In the genomic region with DNA sequence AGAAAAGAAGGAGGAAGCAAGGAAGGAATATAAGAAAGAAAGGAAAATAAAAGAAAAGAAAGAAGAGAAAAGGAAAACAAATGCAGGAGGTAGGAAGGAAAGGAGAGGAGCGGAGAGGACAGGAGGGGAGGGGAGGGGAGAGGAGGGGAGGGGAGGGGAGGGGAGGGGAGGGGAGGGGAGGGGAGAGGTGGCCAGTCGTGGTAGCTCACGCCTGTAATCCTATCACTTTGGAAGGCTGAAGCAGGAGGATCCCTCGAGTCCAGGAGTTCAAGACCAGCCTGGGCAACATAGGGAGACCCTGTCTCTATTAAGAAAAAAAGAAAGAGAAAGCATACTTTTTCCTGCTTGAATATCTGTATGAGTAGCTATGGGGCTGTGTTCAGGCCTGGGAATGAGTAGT, we compare ENCODE assay signal across 30 cellular contexts. TPM values are rescaled to one million over a fixed set of nuclear protein-coding genes. Genes with fewer than 3 reads are reported as not detected.
A peak's percentile ranks its signal among the peaks of the same experiment; 100 is the strongest.
DNase-seq lines count a peak whose midpoint lies in the region; ATAC-seq and TF ChIP-seq lines count a peak whose summit lies in the region.
"Had no signal": no experiment of that assay in that cellular context is flagged by ENCODE, and none has a peak within 500 bp of the region (broad histone marks: within the 10 kb centered on the region; RNA-seq: fewer than 3 reads in every experiment).

No MANE protein-coding gene starts in this region.

- H3K4me1 Mint-ChIP-seq in T-helper 17 cell (peaks cover 8% of the 10 kb centered on the region), memory B cell (peaks cover 46% of the 10 kb centered on the region), progenitor cell of endocrine pancreas (ENCODE audit: low read depth) (peaks cover 16% of the 10 kb centered on the region)

- H3K27me3 ChIP-seq in thyroid gland = no peaks in the 10 kb centered on the region
- H3K27me3 ChIP-seq: SJCRH30 had no signal

- H3K4me3 Mint-ChIP-seq in T-helper 17 cell (no peak overlapping the region), memory B cell (no peak overlapping the region), progenitor cell of endocrine pancreas (ENCODE audit: low read depth) (no peak overlapping the region)
- H3K4me3 Mint-ChIP-seq: CD8-positive, alpha-beta T cell had no signal

- DNase-seq in T-helper 17 cell (no peak), memory B cell (ENCODE audit: low spot score in 2 of 2) (no peak), progenitor cell of endocrine pancreas (ENCODE audit: low spot score, unreplicated experiment) (no peak), thyroid gland (no peak), GM19238 (ENCODE audit: insufficient read length, low spot score) (no peak)
- DNase-seq in central memory CD4-positive, alpha-beta T cell = no peak
- DNase-seq: AML-193; C1 segment of cervical spinal cord; Caco-2; CD8-positive, alpha-beta T cell; GOT3; HCEC 1CT; Kasumi-1; NCI-H1105 treated with DMSO at 0.1 percent for 48 hours; NCI-H146; NCI-H1930; NCI-H2107; NCI-H446; NCI-H524 treated with DMSO at 0.1 percent for 48 hours; NCI-H774; NK-92 treated with Interleukin-12 subunit alpha and Interleukin-12 subunit beta, amount 100 ng/mL, for 24 hours; PC-3; SJCRH30 had no signal

- H3K9me3 Mint-ChIP-seq in memory B cell (peaks cover 6% of the 10 kb centered on the region), progenitor cell of endocrine pancreas (ENCODE audit: low read depth) (no peaks in the 10 kb centered on the region)
- H3K9me3 Mint-ChIP-seq: CD8-positive, alpha-beta T cell had no signal

- no peaks in the 10 kb centered on the region for H3K27me3 Mint-ChIP-seq in T-helper 17 cell
- no peaks in the 10 kb centered on the region for H3K27me3 Mint-ChIP-seq in memory B cell
- peaks cover 3% of the 10 kb centered on the region for H3K27me3 Mint-ChIP-seq in progenitor cell of endocrine pancreas

- TF ChIP-seq CTCF in 22Rv1 (IDR thresholded peaks at IDR 0.05) (no peak), progenitor cell of endocrine pancreas (IDR thresholded peaks at IDR 0.05; ENCODE audit: unreplicated experiment) (no peak), thyroid gland (IDR thresholded peaks at IDR 0.05) (no peak)

- no peak for TF ChIP-seq POLR2A in thyroid gland (IDR thresholded peaks at IDR 0.05)

- ATAC-seq in T-helper 17 cell (no peak), memory B cell (ENCODE audit: low read depth) (no peak), HG03442 (IDR thresholded peaks at IDR 0.05; ENCODE audit: unreplicated experiment) (no peak)
- ATAC-seq: CD8-positive, alpha-beta T cell; PC-3; Right ventricle myocardium inferior; SK-N-SH treated with all-trans-retinoic acid at 6 μM for 48 hours had no signal

- H3K36me3 ChIP-seq in thyroid gland = no peaks in the 10 kb centered on the region
- H3K36me3 ChIP-seq: SJCRH30 had no signal

- no peak overlapping the region for H3K4me3 ChIP-seq in thyroid gland (replicated peaks in 1 of 3)
- H3K4me3 ChIP-seq: SJCRH30 had no signal

- no peaks in the 10 kb centered on the region for H3K4me1 ChIP-seq in thyroid gland
- H3K4me1 ChIP-seq: Caco-2, SJCRH30 had no signal

- intact Hi-C loops in thyroid gland (cut with DNase I) = no loop called here

- no peaks in the 10 kb centered on the region for H3K9me3 ChIP-seq in T-helper 17 cell (ENCODE audit: control insufficient read depth, low read length, poor library complexity, severe bottlenecking)
- no peaks in the 10 kb centered on the region for H3K9me3 ChIP-seq in thyroid gland
- H3K9me3 ChIP-seq: Caco-2, SJCRH30 had no signal

- no peaks in the 10 kb centered on the region for H3K36me3 Mint-ChIP-seq in T-helper 17 cell (ENCODE audit: low read depth)
- peaks cover 11% of the 10 kb centered on the region for H3K36me3 Mint-ChIP-seq in memory B cell
- no peaks in the 10 kb centered on the region for H3K36me3 Mint-ChIP-seq in progenitor cell of endocrine pancreas (ENCODE audit: insufficient read depth)
- H3K36me3 Mint-ChIP-seq: CD8-positive, alpha-beta T cell had no signal

- H3K27ac Mint-ChIP-seq in T-helper 17 cell (peak overlapping the region; percentile 11), memory B cell (peak overlapping the region; percentile 76), progenitor cell of endocrine pancreas (peak overlapping the region; percentile 50)
- H3K27ac Mint-ChIP-seq: CD8-positive, alpha-beta T cell had no signal

- H3K27ac ChIP-seq in 22Rv1 = peak overlapping the region; percentile 83
- H3K27ac ChIP-seq in thyroid gland = no peak overlapping the region
- H3K27ac ChIP-seq: SJCRH30 had no signal

- WGBS in thyroid gland, 2 donors = 69 to 78% methylated on average over 4 of the region's 4 CpGs

RNA-seq across cellular contexts. Expression of a gene that starts 46.4 kb away (rescaled TPM):
- total RNA-seq in T-helper 17 cell (under 1 TPM in 1 of 2 donors, not detected in 1; 0.22 TPM), progenitor cell of endocrine pancreas (not detected in 2 replicates), thyroid gland (not detected)
- total RNA-seq: HT-29, M059J, PC-3, Right ventricle myocardium inferior, RPMI7951, SJCRH30 had no signal

Comparison
In these comparisons a context has a peak if more than half of its experiments do, and no peak if none do; other contexts are left out.
1. H3K27ac Mint-ChIP-seq: peak in every context shown above with its lines; median percentile 76 in memory B cell; 50 in progenitor cell of endocrine pancreas; 11 in T-helper 17 cell.